Comparison of ENCODE assay signal across 22 cellular contexts in the genomic region with DNA sequence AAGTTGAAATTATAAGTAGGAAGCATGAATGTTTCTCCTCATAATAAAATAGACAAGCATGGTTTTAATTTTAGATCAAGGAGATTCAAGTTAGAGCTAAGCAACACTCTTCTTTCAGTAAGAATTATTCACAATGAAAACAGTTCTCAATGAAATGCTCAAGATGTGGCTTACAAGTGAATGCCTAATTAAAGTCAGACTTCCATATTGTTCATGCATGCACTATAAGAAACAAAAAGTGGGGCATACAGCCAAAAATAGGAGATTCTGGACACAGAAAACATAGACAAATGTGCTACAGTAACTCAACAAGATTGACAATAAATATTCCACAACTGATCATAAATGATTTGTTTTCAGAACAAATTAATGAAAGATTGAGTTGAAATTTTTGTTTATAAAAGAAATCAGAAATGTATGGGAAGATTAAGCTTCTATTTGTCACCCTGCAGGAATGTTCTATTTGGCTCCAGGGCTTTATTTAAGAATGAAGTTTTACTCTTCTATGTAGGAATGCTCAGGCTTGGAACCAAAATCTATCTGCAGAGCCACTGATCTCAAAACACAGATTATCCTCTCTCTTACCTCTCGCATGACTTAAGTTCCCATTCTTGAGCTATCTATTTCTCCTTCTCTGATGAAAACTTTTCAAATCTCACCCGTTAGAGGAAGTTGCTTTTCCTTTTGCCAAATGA.
DNase-seq lines count a peak whose midpoint lies in the region; ATAC-seq and TF ChIP-seq lines count a peak whose summit lies in the region.
"Had no signal": no experiment of that assay in that cellular context is flagged by ENCODE, and none has a peak within 500 bp of the region (broad histone marks: within the 10 kb centered on the region; RNA-seq: fewer than 3 reads in every experiment).

No MANE protein-coding gene starts in this region.

- H3K36me3 ChIP-seq in PC-3 (ENCODE audit: low read depth, low read length): no peaks in the 10 kb centered on the region
- H3K36me3 ChIP-seq: heart left ventricle had no signal

- H3K79me2 ChIP-seq in PC-3 (ENCODE audit: low read length): no peaks in the 10 kb centered on the region
- H3K79me2 ChIP-seq: parathyroid adenoma had no signal

- peaks cover 38% of the 10 kb centered on the region for H3K4me1 Mint-ChIP-seq in mesothelial cell of epicardium
- H3K4me1 Mint-ChIP-seq: naive B cell had no signal

- no peaks in the 10 kb centered on the region for H3K27me3 ChIP-seq in PC-3 (ENCODE audit: low read length)
- H3K27me3 ChIP-seq: body of pancreas, heart left ventricle had no signal

- H3K9ac ChIP-seq in PC-3 (ENCODE audit: low read length): no peak overlapping the region
- H3K9ac ChIP-seq: parathyroid adenoma had no signal

- TF ChIP-seq CTCF in PC-3 (conservative IDR thresholded peaks at IDR 0.05; ENCODE audit: low read depth, low read length) (no peak), cardiac fibroblast (IDR thresholded peaks at IDR 0.05; ENCODE audit: low read depth, low read length) (no peak), mesothelial cell of epicardium (IDR thresholded peaks at IDR 0.05; ENCODE audit: unreplicated experiment) (no peak)

- CTCF ChIA-PET in PC-3 (lab: Charles Lee): no interaction called here

- no peak overlapping the region for H3K4me3 Mint-ChIP-seq in mesothelial cell of epicardium
- H3K4me3 Mint-ChIP-seq: naive B cell had no signal

- no peaks in the 10 kb centered on the region for H3K9me2 ChIP-seq in PC-3 (replicated peaks; ENCODE audit: low read length)

- no peak overlapping the region for H2AFZ ChIP-seq in PC-3 (ENCODE audit: low read length)
- H2AFZ ChIP-seq: parathyroid adenoma had no signal

- peak overlapping the region; percentile 62 for H3K27ac Mint-ChIP-seq in mesothelial cell of epicardium

- H4K20me1 ChIP-seq in PC-3 (ENCODE audit: low read length): no peaks in the 10 kb centered on the region

- DNase-seq in EL: peak; percentile 83
- peak; percentile 51 for DNase-seq in PC-3
- DNase-seq in cardiac fibroblast (ENCODE audit: low read depth in 2 of 2): peak; percentile 52 to 60
- no peak for DNase-seq in mesothelial cell of epicardium (ENCODE audit: low spot score in 2 of 2, unreplicated experiment in 2 of 2)
- no peak for DNase-seq in RKO (ENCODE audit: low spot score)
- DNase-seq in GF-D8 (lab: John Stamatoyannopoulos, UW): no peak
- DNase-seq: activated CD4-positive, alpha-beta T cell treated with anti-CD3 and anti-CD28 coated beads, Interleukin-2, amount 50 U/mL, for 4 hours; activated naive CD4-positive, alpha-beta T cell; AML-193; body of pancreas; heart left ventricle; MM.1S; naive B cell; NCI-H187 treated with DMSO at 0.1 percent for 48 hours; NCI-H446 treated with DMSO at 0.1 percent for 48 hours; NK-92 treated with Interleukin-12 subunit alpha and Interleukin-12 subunit beta, amount 100 ng/mL, for 24 hours; Right ventricle myocardium superior; stimulated activated CD4-positive, alpha-beta T cell treated with anti-CD3 and anti-CD28 coated beads, Interleukin-4, amount 100 ng/mL, for 1 hour had no signal

- peaks cover 4% of the 10 kb centered on the region for H3K9me3 Mint-ChIP-seq in mesothelial cell of epicardium

- intact Hi-C loops in PC-3 (cut with micrococcal nuclease): no loop called here

- ATAC-seq in PC-3: no peak
- no peak for ATAC-seq in GM21576 (IDR thresholded peaks at IDR 0.05; ENCODE audit: unreplicated experiment)
- no peak for ATAC-seq in HG02588 (IDR thresholded peaks at IDR 0.05; ENCODE audit: unreplicated experiment)
- ATAC-seq: body of pancreas, GM12878, heart left ventricle had no signal

- H3K4me3 ChIP-seq in PC-3 (ENCODE audit: low read length) (no peak overlapping the region), cardiac fibroblast (replicated peaks in 1 of 2; ENCODE audit: low read depth in 2 of 2, low read length in 2 of 2) (no peak overlapping the region)
- H3K4me3 ChIP-seq: body of pancreas, GM12878, heart left ventricle had no signal

- no peaks in the 10 kb centered on the region for H3K9me3 ChIP-seq in PC-3 (ENCODE audit: low read length)
- H3K9me3 ChIP-seq: body of pancreas, heart left ventricle had no signal

- H3K27me3 Mint-ChIP-seq in mesothelial cell of epicardium (ENCODE audit: low read depth): no peaks in the 10 kb centered on the region

- BruUV-seq in PC-3 (replicated peaks; lab: Mats Ljungman, UMichigan): no TSS peak

- POLR2A ChIA-PET in PC-3 (lab: Charles Lee; ENCODE audit: unreplicated experiment): no interaction called here

- peaks cover 24% of the 10 kb centered on the region for H3K4me1 ChIP-seq in PC-3 (ENCODE audit: insufficient read depth, low read length)
- H3K4me1 ChIP-seq: parathyroid adenoma had no signal

- H3K4me2 ChIP-seq in PC-3 (ENCODE audit: low read length): no peak overlapping the region

- H3F3A ChIP-seq in PC-3 (ENCODE audit: low read length, unreplicated experiment): no peaks in the 10 kb centered on the region

- H3K36me3 Mint-ChIP-seq in mesothelial cell of epicardium: no peaks in the 10 kb centered on the region

- H3K27ac ChIP-seq in PC-3 (ENCODE audit: low read length): no peak overlapping the region
- H3K27ac ChIP-seq: body of pancreas, heart left ventricle, parathyroid adenoma had no signal

Comparison
In these comparisons a context has a peak if more than half of its experiments do, and no peak if none do; other contexts are left out.
1. DNase-seq: peak in EL (single experiment), PC-3 (single experiment) and cardiac fibroblast (2 of 2); none in mesothelial cell of epicardium (0 of 2), RKO (single experiment) and GF-D8 (single experiment).